Comparison of ENCODE assay signal across 31 cellular contexts in genomic region chr11:91984033-91984568, GRCh38.
"Had no signal": no experiment of that assay in that cellular context is flagged by ENCODE, and none has a peak within 500 bp of the region (broad histone marks: within the 10 kb centered on the region; RNA-seq: fewer than 3 reads in every experiment).

No MANE protein-coding gene starts in this region.

- H2AFZ ChIP-seq: hepatocyte had no signal

- H3K27ac Mint-ChIP-seq: activated CD4-positive, alpha-beta T cell treated with anti-CD3 and anti-CD28 coated beads for 36 hours; activated CD8-positive, alpha-beta memory T cell treated with anti-CD3 and anti-CD28 coated beads, Interleukin-2, amount 10 ng/mL, durations not matched to agents 7 days and 5 days; activated CD8-positive, alpha-beta T cell treated with anti-CD3 and anti-CD28 coated beads, Interleukin-2, amount 10 ng/mL, durations not matched to agents 7 days and 5 days; activated naive CD4-positive, alpha-beta T cell treated with anti-CD3 and anti-CD28 coated beads, Interleukin-2, amount 50 U/mL, for 72 hours; activated T-cell treated with anti-CD3 and anti-CD28 coated beads, Interleukin-2, amount 50 U/mL, for 72 hours; mesothelial cell of epicardium; naive thymus-derived CD4-positive, alpha-beta T cell; stimulated activated memory B cell treated with anti-CD40 and anti-IgM and Interleukin-4, amounts not matched to agents 10 μg/mL and 1 μg/mL and 100 μg/mL, for 72 hours; stimulated activated naive CD8-positive, alpha-beta T cell treated with anti-CD3 and anti-CD28 coated beads, Interleukin-15, amount 100 ng/mL, for 72 hours had no signal

- DNase-seq: activated CD4-positive, alpha-beta T cell treated with anti-CD3 and anti-CD28 coated beads for 36 hours; activated CD4-positive, CD25-positive, alpha-beta regulatory T cell; activated CD8-positive, alpha-beta memory T cell treated with anti-CD3 and anti-CD28 coated beads, Interleukin-2, amount 10 ng/mL, durations not matched to agents 7 days and 5 days; activated CD8-positive, alpha-beta T cell treated with anti-CD3 and anti-CD28 coated beads, Interleukin-2, amount 10 ng/mL, durations not matched to agents 7 days and 5 days; activated naive CD4-positive, alpha-beta T cell; activated T-cell treated with anti-CD3 and anti-CD28 coated beads, Interleukin-2, amount 50 U/mL, for 72 hours; body of pancreas; colonic mucosa; dorsolateral prefrontal cortex; effector memory CD4-positive, alpha-beta T cell; islet precursor cell; left cardiac atrium; naive thymus-derived CD4-positive, alpha-beta T cell; nucleus accumbens; pancreas; retina; sigmoid colon; stimulated activated CD4-positive, alpha-beta T cell treated with anti-CD3 and anti-CD28 coated beads, Interleukin-1b, Interleukin-23, amount 100 ng/mL, for 48 hours; stimulated activated CD4-positive, alpha-beta T cell treated with anti-CD3 and anti-CD28 coated beads, Interleukin-4, amount 100 ng/mL, for 4 hours; stimulated activated CD8-positive, alpha-beta memory T cell treated with anti-CD3 and anti-CD28 coated beads, Interleukin-4, amount 100 ng/mL, for 48 hours; stimulated activated naive CD8-positive, alpha-beta T cell treated with anti-CD3 and anti-CD28 coated beads, Interleukin-15, amount 100 ng/mL, for 72 hours; substantia nigra; upper lobe of left lung had no signal

- H3K27ac ChIP-seq: body of pancreas, colonic mucosa, dorsolateral prefrontal cortex, gastroesophageal sphincter, hepatocyte, pancreas, prostate gland, sigmoid colon, upper lobe of left lung, vagina had no signal

- H3K79me2 ChIP-seq: hepatocyte had no signal

- H3K27me3 Mint-ChIP-seq: activated CD4-positive, alpha-beta T cell treated with anti-CD3 and anti-CD28 coated beads for 36 hours; activated CD8-positive, alpha-beta memory T cell treated with anti-CD3 and anti-CD28 coated beads, Interleukin-2, amount 10 ng/mL, durations not matched to agents 7 days and 5 days; naive thymus-derived CD4-positive, alpha-beta T cell; stimulated activated memory B cell treated with anti-CD40 and anti-IgM and Interleukin-4, amounts not matched to agents 10 μg/mL and 1 μg/mL and 100 μg/mL, for 72 hours; stimulated activated naive CD8-positive, alpha-beta T cell treated with anti-CD3 and anti-CD28 coated beads, Interleukin-15, amount 100 ng/mL, for 72 hours had no signal

- H3K4me1 ChIP-seq: colonic mucosa, pancreas, prostate gland, upper lobe of left lung, vagina had no signal

- H3K4me2 ChIP-seq: hepatocyte, smooth muscle cell had no signal

- H3K4me3 Mint-ChIP-seq: activated CD4-positive, alpha-beta T cell treated with anti-CD3 and anti-CD28 coated beads for 36 hours; activated CD8-positive, alpha-beta memory T cell treated with anti-CD3 and anti-CD28 coated beads, Interleukin-2, amount 10 ng/mL, durations not matched to agents 7 days and 5 days; activated CD8-positive, alpha-beta T cell treated with anti-CD3 and anti-CD28 coated beads, Interleukin-2, amount 10 ng/mL, durations not matched to agents 7 days and 5 days; activated T-cell treated with anti-CD3 and anti-CD28 coated beads, Interleukin-2, amount 50 U/mL, for 72 hours; mesothelial cell of epicardium; naive thymus-derived CD4-positive, alpha-beta T cell; stimulated activated memory B cell treated with anti-CD40 and anti-IgM and Interleukin-4, amounts not matched to agents 10 μg/mL and 1 μg/mL and 100 μg/mL, for 72 hours; stimulated activated naive CD8-positive, alpha-beta T cell treated with anti-CD3 and anti-CD28 coated beads, Interleukin-15, amount 100 ng/mL, for 72 hours had no signal

- H3K4me3 ChIP-seq: body of pancreas, colonic mucosa, dorsolateral prefrontal cortex, gastroesophageal sphincter, hepatocyte, pancreas, prostate gland, sigmoid colon, smooth muscle cell, upper lobe of left lung, vagina had no signal

- H3K36me3 Mint-ChIP-seq: activated CD8-positive, alpha-beta memory T cell treated with anti-CD3 and anti-CD28 coated beads, Interleukin-2, amount 10 ng/mL, durations not matched to agents 7 days and 5 days; activated naive CD4-positive, alpha-beta T cell treated with anti-CD3 and anti-CD28 coated beads, Interleukin-2, amount 50 U/mL, for 72 hours; mesothelial cell of epicardium; naive thymus-derived CD4-positive, alpha-beta T cell; stimulated activated memory B cell treated with anti-CD40 and anti-IgM and Interleukin-4, amounts not matched to agents 10 μg/mL and 1 μg/mL and 100 μg/mL, for 72 hours had no signal

- H3K4me1 Mint-ChIP-seq: activated CD4-positive, alpha-beta T cell treated with anti-CD3 and anti-CD28 coated beads for 36 hours; activated CD8-positive, alpha-beta memory T cell treated with anti-CD3 and anti-CD28 coated beads, Interleukin-2, amount 10 ng/mL, durations not matched to agents 7 days and 5 days; naive thymus-derived CD4-positive, alpha-beta T cell; stimulated activated memory B cell treated with anti-CD40 and anti-IgM and Interleukin-4, amounts not matched to agents 10 μg/mL and 1 μg/mL and 100 μg/mL, for 72 hours; stimulated activated naive CD8-positive, alpha-beta T cell treated with anti-CD3 and anti-CD28 coated beads, Interleukin-15, amount 100 ng/mL, for 72 hours had no signal

- H3K9me3 ChIP-seq: body of pancreas, colonic mucosa, gastroesophageal sphincter, pancreas, prostate gland, sigmoid colon, upper lobe of left lung, vagina had no signal

- H3K27me3 ChIP-seq: body of pancreas, colonic mucosa, dorsolateral prefrontal cortex, gastroesophageal sphincter, hepatocyte, pancreas, sigmoid colon, upper lobe of left lung, vagina had no signal

- FAIRE-seq: pancreas had no signal

- H3K36me3 ChIP-seq: colonic mucosa, gastroesophageal sphincter, pancreas, prostate gland, sigmoid colon, upper lobe of left lung, vagina had no signal

- ATAC-seq: activated CD4-positive, alpha-beta T cell treated with anti-CD3 and anti-CD28 coated beads for 36 hours; activated CD8-positive, alpha-beta memory T cell treated with anti-CD3 and anti-CD28 coated beads, Interleukin-2, amount 10 ng/mL, durations not matched to agents 7 days and 5 days; activated CD8-positive, alpha-beta T cell treated with anti-CD3 and anti-CD28 coated beads, Interleukin-2, amount 10 ng/mL, durations not matched to agents 7 days and 5 days; activated naive CD4-positive, alpha-beta T cell treated with anti-CD3 and anti-CD28 coated beads, Interleukin-2, amount 50 U/mL, for 72 hours; activated T-cell treated with anti-CD3 and anti-CD28 coated beads, Interleukin-2, amount 50 U/mL, for 72 hours; body of pancreas; gastroesophageal sphincter; left cardiac atrium; naive thymus-derived CD4-positive, alpha-beta T cell; pancreas; stimulated activated memory B cell treated with anti-CD40 and anti-IgM and Interleukin-4, amounts not matched to agents 10 μg/mL and 1 μg/mL and 100 μg/mL, for 72 hours; stimulated activated naive CD8-positive, alpha-beta T cell treated with anti-CD3 and anti-CD28 coated beads, Interleukin-15, amount 100 ng/mL, for 72 hours had no signal
